In the genomic region with DNA sequence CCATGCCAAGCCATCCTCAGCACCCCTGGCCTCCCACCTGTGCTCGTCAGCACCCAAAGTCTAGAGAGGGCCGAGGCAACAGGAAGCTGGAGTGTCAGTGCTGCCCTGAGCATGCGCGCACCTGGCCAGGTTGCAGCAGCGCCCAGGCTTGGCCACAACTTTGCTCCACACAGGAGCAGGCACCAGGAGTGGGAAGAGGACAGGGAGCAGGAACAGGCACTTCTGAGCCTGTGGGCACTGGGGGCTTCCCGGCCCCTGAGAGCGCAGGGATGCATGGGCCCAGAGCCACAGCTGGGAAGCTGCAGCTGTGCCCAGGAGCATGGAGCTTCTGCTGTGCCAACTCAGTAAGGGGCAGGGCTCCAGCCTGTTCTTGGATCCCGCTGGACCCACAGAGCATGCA, we compare ENCODE assay signal across 24 cellular contexts.
DNase-seq lines count a peak whose midpoint lies in the region; ATAC-seq and TF ChIP-seq lines count a peak whose summit lies in the region.
"Had no signal": no experiment of that assay in that cellular context is flagged by ENCODE, and none has a peak within 500 bp of the region (broad histone marks: within the 10 kb centered on the region; RNA-seq: fewer than 3 reads in every experiment).

No MANE protein-coding gene starts in this region.

- no peak overlapping the region for H3K56ac ChIP-seq in H9 (ENCODE audit: insufficient read length, low read depth, low read length)

- H2BK20ac ChIP-seq in H9 (ENCODE audit: low read depth, low read length, poor library complexity, severe bottlenecking) = no peak overlapping the region

- H3K4me2 ChIP-seq in neuronal stem cell (ENCODE audit: insufficient read depth, low read length, poor library complexity, severe bottlenecking) (no peak overlapping the region), H9 (ENCODE audit: insufficient read depth, insufficient read length, low read length) (no peak overlapping the region)
- H3K4me2 ChIP-seq: BLaER1 had no signal

- H4K91ac ChIP-seq in neuronal stem cell (ENCODE audit: low read depth, low read length, poor library complexity) (no peak overlapping the region), H9 (ENCODE audit: insufficient read length, low read depth, low read length) (no peak overlapping the region)

- no peak overlapping the region for H2BK120ac ChIP-seq in neuronal stem cell (ENCODE audit: low read depth, low read length)
- H2BK120ac ChIP-seq in H9 (ENCODE audit: low read depth, low read length, poor library complexity, severe bottlenecking) = no peak overlapping the region

- H3K27me3 ChIP-seq in neuronal stem cell (ENCODE audit: control insufficient read depth in 3 of 3, insufficient read depth in 3 of 3, low read depth in 1 of 3, low read length in 3 of 3) (no peaks in the 10 kb centered on the region), upper lobe of right lung (no peaks in the 10 kb centered on the region), H9 (ENCODE audit: insufficient read depth, low read length) (no peaks in the 10 kb centered on the region)
- H3K27me3 ChIP-seq: BE2C, BLaER1 had no signal

- H3T11ph ChIP-seq in H9 (ENCODE audit: low read length) = no peak overlapping the region

- no peaks in the 10 kb centered on the region for H3K23me2 ChIP-seq in H9 (ENCODE audit: insufficient read length, low read depth, low read length, poor library complexity, severe bottlenecking)

- H4K20me1 ChIP-seq in H9 (ENCODE audit: control insufficient read depth, insufficient read depth, insufficient read length) = no peaks in the 10 kb centered on the region
- H4K20me1 ChIP-seq: BLaER1 had no signal

- H2AFZ ChIP-seq in neuronal stem cell (ENCODE audit: low read length) (no peak overlapping the region), H9 (ENCODE audit: low read length) (no peak overlapping the region)

- peak; percentile 11 for ATAC-seq in stimulated activated effector memory CD8-positive, alpha-beta T cell treated with anti-CD3 and anti-CD28 coated beads, Interleukin-12 subunit alpha, Interleukin-12 subunit beta, amount 100 ng/mL, for 72 hours
- ATAC-seq in upper lobe of right lung = peak; percentile 13
- no peak for ATAC-seq in GM21381 (IDR thresholded peaks at IDR 0.05; ENCODE audit: unreplicated experiment)
- ATAC-seq: GM12878 had no signal

- no peak overlapping the region for H2BK12ac ChIP-seq in neuronal stem cell (ENCODE audit: low read length)
- H2BK12ac ChIP-seq in H9 (ENCODE audit: insufficient read length, low read depth, low read length) = no peak overlapping the region

- H3K4me3 ChIP-seq in neuronal stem cell (ENCODE audit: low read length in 2 of 2) (no peak overlapping the region), upper lobe of right lung (no peak overlapping the region)
- H3K4me3 ChIP-seq: BLaER1, GM12878 had no signal

- no peak overlapping the region for H3K4me3 Mint-ChIP-seq in stimulated activated effector memory CD8-positive, alpha-beta T cell treated with anti-CD3 and anti-CD28 coated beads, Interleukin-12 subunit alpha, Interleukin-12 subunit beta, amount 100 ng/mL, for 72 hours
- no peak overlapping the region for H3K4me3 Mint-ChIP-seq in H9
- H3K4me3 Mint-ChIP-seq: CD14-positive monocyte; CD4-positive, alpha-beta memory T cell; CD4-positive, CD25-positive, alpha-beta regulatory T cell; CD8-positive, alpha-beta memory T cell had no signal

- H3K4me1 ChIP-seq in neuronal stem cell (ENCODE audit: control insufficient read depth in 2 of 2, insufficient read depth in 1 of 2, low read depth in 1 of 2, low read length in 2 of 2) = peaks cover 0 to 2% of the 10 kb centered on the region in 2 donors
- H3K4me1 ChIP-seq in upper lobe of right lung = no peaks in the 10 kb centered on the region
- no peaks in the 10 kb centered on the region for H3K4me1 ChIP-seq in H9 (ENCODE audit: insufficient read depth, low read length)
- H3K4me1 ChIP-seq: BE2C, BLaER1 had no signal

- H2BK15ac ChIP-seq in neuronal stem cell (ENCODE audit: low read length) = no peak overlapping the region
- H2BK15ac ChIP-seq in H9 (ENCODE audit: low read depth, low read length) = no peak overlapping the region

- H2BK5ac ChIP-seq in neuronal stem cell (ENCODE audit: low read length) (no peak overlapping the region), H9 (ENCODE audit: insufficient read length, low read length) (no peak overlapping the region)

- H4K8ac ChIP-seq in neuronal stem cell (ENCODE audit: low read depth, low read length) (peak overlapping the region; percentile 78), H9 (replicated peaks; ENCODE audit: insufficient read length, low read depth, low read length) (no peak overlapping the region)

- DNase-seq in neuronal stem cell (ENCODE audit: low spot score) (no peak), upper lobe of right lung (no peak), NCI-H774 (lab: John Stamatoyannopoulos, UW) (no peak), H9 (no peak), HUDEP-2 (lab: John Stamatoyannopoulos, UW; ENCODE audit: unreplicated experiment in 76 of 76) (no peak)
- DNase-seq in stimulated activated effector memory CD8-positive, alpha-beta T cell treated with anti-CD3 and anti-CD28 coated beads, Interleukin-12 subunit alpha, Interleukin-12 subunit beta, amount 100 ng/mL, for 72 hours (ENCODE audit: low spot score in 2 of 2) = no peak
- DNase-seq: 8988T; ACHN; BE2C; C1 segment of cervical spinal cord; CD4-positive, alpha-beta memory T cell; CD4-positive, CD25-positive, alpha-beta regulatory T cell; CD8-positive, alpha-beta memory T cell; COR-L47; DMS 273 treated with DMSO at 0.1 percent for 48 hours; DMS153; DMS53; DND-41; EL; GDM1 had no signal

- H3K36me3 Mint-ChIP-seq in stimulated activated effector memory CD8-positive, alpha-beta T cell treated with anti-CD3 and anti-CD28 coated beads, Interleukin-12 subunit alpha, Interleukin-12 subunit beta, amount 100 ng/mL, for 72 hours = no peaks in the 10 kb centered on the region
- H3K36me3 Mint-ChIP-seq in H9 (ENCODE audit: insufficient read depth in 1 of 3, low read depth in 3 of 3) = peaks cover 2 to 4% (median 4%) of the 10 kb centered on the region in 3 experiments; a peak in 5 of 7 replicates
- H3K36me3 Mint-ChIP-seq: CD14-positive monocyte; CD4-positive, alpha-beta memory T cell; CD4-positive, CD25-positive, alpha-beta regulatory T cell; CD8-positive, alpha-beta memory T cell had no signal

- H3K79me2 ChIP-seq in H9 (ENCODE audit: insufficient read depth, low read length) = no peaks in the 10 kb centered on the region

- no peaks in the 10 kb centered on the region for H3K4me1 Mint-ChIP-seq in stimulated activated effector memory CD8-positive, alpha-beta T cell treated with anti-CD3 and anti-CD28 coated beads, Interleukin-12 subunit alpha, Interleukin-12 subunit beta, amount 100 ng/mL, for 72 hours
- H3K4me1 Mint-ChIP-seq in H9 = 0 out of 4 replicates have a peak, but pooled peaks cover 0 to 2% of the 10 kb centered on the region in 2 experiments
- H3K4me1 Mint-ChIP-seq: CD14-positive monocyte; CD4-positive, CD25-positive, alpha-beta regulatory T cell; CD8-positive, alpha-beta memory T cell had no signal

- peak overlapping the region; percentile 94 for H3K4ac ChIP-seq in neuronal stem cell (ENCODE audit: low read length)
- H3K4ac ChIP-seq in H9 (ENCODE audit: low read depth, low read length) = no peak overlapping the region

- H3K36me3 ChIP-seq in neuronal stem cell (replicated peaks in 1 of 2; ENCODE audit: control insufficient read depth in 2 of 2, insufficient read depth in 2 of 2, low read length in 2 of 2) (no peaks in the 10 kb centered on the region), upper lobe of right lung (no peaks in the 10 kb centered on the region)
- H3K36me3 ChIP-seq: BE2C, BLaER1 had no signal

- H3K23ac ChIP-seq in neuronal stem cell (ENCODE audit: low read depth, low read length, poor library complexity) (peak overlapping the region; percentile 9), H9 (ENCODE audit: insufficient read length, low read depth, low read length) (no peak overlapping the region)

- no peak overlapping the region for H3K9ac ChIP-seq in neuronal stem cell (ENCODE audit: low read depth, low read length, poor library complexity)
- H3K9ac ChIP-seq in H9 (ENCODE audit: extremely low read depth, insufficient read length, low read length) = no peak overlapping the region
- H3K9ac ChIP-seq: BLaER1 had no signal

- H3K27ac Mint-ChIP-seq in stimulated activated effector memory CD8-positive, alpha-beta T cell treated with anti-CD3 and anti-CD28 coated beads, Interleukin-12 subunit alpha, Interleukin-12 subunit beta, amount 100 ng/mL, for 72 hours = no peak overlapping the region
- H3K27ac Mint-ChIP-seq in H9 = no peak overlapping the region
- H3K27ac Mint-ChIP-seq: CD14-positive monocyte; CD4-positive, alpha-beta memory T cell; CD4-positive, CD25-positive, alpha-beta regulatory T cell; CD8-positive, alpha-beta memory T cell had no signal

- H3K14ac ChIP-seq in neuronal stem cell (ENCODE audit: low read length) = peak overlapping the region; percentile 86
- no peak overlapping the region for H3K14ac ChIP-seq in H9 (ENCODE audit: insufficient read depth, low read length)

- H3K27ac ChIP-seq in neuronal stem cell (replicated peaks; ENCODE audit: low read length) = no peak overlapping the region
- no peak overlapping the region for H3K27ac ChIP-seq in upper lobe of right lung
- H3K27ac ChIP-seq in H9 (ENCODE audit: insufficient read length, low read depth, low read length) = no peak overlapping the region
- H3K27ac ChIP-seq: BLaER1 had no signal

- TF ChIP-seq CTCF in upper lobe of right lung (IDR thresholded peaks at IDR 0.05) (no peak), H9 (conservative IDR thresholded peaks at IDR 0.05) (no peak)

- H3K9me3 Mint-ChIP-seq in stimulated activated effector memory CD8-positive, alpha-beta T cell treated with anti-CD3 and anti-CD28 coated beads, Interleukin-12 subunit alpha, Interleukin-12 subunit beta, amount 100 ng/mL, for 72 hours = peaks cover 7% of the 10 kb centered on the region
- H3K9me3 Mint-ChIP-seq in H9 = peaks cover 0 to 3% of the 10 kb centered on the region in 2 experiments; a peak in 2 of 5 replicates

- H2AK5ac ChIP-seq in neuronal stem cell (ENCODE audit: low read depth, low read length) = no peak overlapping the region
- no peak overlapping the region for H2AK5ac ChIP-seq in H9 (ENCODE audit: insufficient read length, low read length)

- peak overlapping the region; percentile 62 for H3K18ac ChIP-seq in neuronal stem cell (ENCODE audit: low read length)
- no peak overlapping the region for H3K18ac ChIP-seq in H9 (ENCODE audit: insufficient read length, low read depth, low read length)

- H3K9me3 ChIP-seq in neuronal stem cell (replicated peaks in 1 of 2; ENCODE audit: control insufficient read depth in 2 of 2, insufficient read depth in 1 of 2, low read depth in 1 of 2, low read length in 2 of 2) = no peaks in the 10 kb centered on the region
- no peaks in the 10 kb centered on the region for H3K9me3 ChIP-seq in upper lobe of right lung
- H3K9me3 ChIP-seq in H9 (ENCODE audit: control insufficient read depth, low read depth, low read length) = no peaks in the 10 kb centered on the region
- H3K9me3 ChIP-seq: BE2C, BLaER1 had no signal

- no peaks in the 10 kb centered on the region; the same call in 1 of the 2 replicates for H3K27me3 Mint-ChIP-seq in H9 (ENCODE audit: low read depth)
- H3K27me3 Mint-ChIP-seq: CD4-positive, alpha-beta memory T cell; CD4-positive, CD25-positive, alpha-beta regulatory T cell; CD8-positive, alpha-beta memory T cell had no signal

- H3K79me1 ChIP-seq in neuronal stem cell (ENCODE audit: low read depth, low read length) = no peaks in the 10 kb centered on the region
- H3K79me1 ChIP-seq in H9 (ENCODE audit: insufficient read depth, low read depth, low read length, poor library complexity, severe bottlenecking) = no peaks in the 10 kb centered on the region

- no CpG with 5 or more reads among the region's 8 CpGs for WGBS in neuronal stem cell (ENCODE audit: extremely low coverage in 2 of 2, insufficient read length in 2 of 2, insufficient replicate concordance in 1 of 2), 2 donors
- WGBS in H9 (ENCODE audit: extremely low coverage, insufficient read length, low lambda C conversion rate) = no CpG with 5 or more reads among the region's 8 CpGs

- intact Hi-C loops in upper lobe of right lung (cut with DNase I) = no loop called here

- no peak overlapping the region for H4K5ac ChIP-seq in H9 (ENCODE audit: insufficient read length, low read depth, low read length)
